In the genomic region with DNA sequence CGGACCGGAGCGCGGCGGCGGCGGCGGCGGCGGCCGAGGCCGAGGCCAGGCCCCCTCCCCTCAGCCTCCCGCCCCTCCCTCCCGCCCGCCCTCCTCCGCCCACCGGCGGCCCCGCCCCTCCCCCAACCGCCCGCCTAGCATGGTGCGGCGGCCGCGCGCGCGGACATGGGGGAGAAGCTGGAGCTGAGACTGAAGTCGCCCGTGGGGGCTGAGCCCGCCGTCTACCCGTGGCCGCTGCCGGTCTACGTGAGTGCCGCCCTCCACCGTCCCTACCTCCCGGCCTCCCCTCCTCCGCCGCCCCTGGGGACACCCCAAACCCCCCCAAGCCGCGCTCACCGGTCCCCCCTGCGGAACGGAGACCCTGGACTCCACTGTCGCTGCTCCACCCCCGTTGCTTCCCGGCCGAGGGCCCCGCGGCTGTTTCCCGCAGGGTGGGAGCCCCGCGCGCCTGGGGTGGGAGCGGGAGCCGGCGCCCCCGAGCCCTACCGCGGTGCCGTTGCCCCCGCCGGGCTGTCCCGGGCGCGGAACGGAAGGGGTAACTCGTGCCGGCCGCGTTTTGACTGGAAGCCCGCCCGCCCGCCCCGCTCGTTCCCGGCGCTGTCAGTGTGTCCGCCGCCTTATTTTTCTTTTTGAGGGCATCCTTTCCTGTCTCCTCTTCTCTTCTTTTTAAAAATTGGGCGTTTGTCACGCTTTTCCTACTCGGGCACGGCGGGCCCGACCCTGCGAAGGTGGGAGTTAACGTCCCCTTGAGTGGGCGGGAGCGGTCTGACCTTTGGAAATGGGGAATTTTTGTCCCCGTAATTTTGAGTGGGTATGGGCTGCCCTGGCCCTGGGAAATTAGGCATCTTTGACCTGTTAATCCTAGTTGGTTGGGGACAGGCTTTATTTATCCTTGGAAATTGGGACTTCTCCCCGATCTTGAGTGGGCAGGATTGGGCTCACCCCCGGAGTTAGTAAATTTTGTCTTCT, we compare ENCODE assay signal across 8 cellular contexts. TPM values are rescaled to one million over a fixed set of nuclear protein-coding genes. Genes with fewer than 3 reads are reported as not detected.
DNase-seq lines count a peak whose midpoint lies in the region; ATAC-seq, FAIRE-seq and TF ChIP-seq lines count a peak whose summit lies in the region.

No MANE protein-coding gene starts in this region.

- ATAC-seq in GM19452 (IDR thresholded peaks at IDR 0.05; ENCODE audit: unreplicated experiment) (peak; percentile 17), GM18861 (IDR thresholded peaks at IDR 0.05; ENCODE audit: unreplicated experiment) (no peak)

- peak overlapping the region; percentile 81 for H3K9ac ChIP-seq in keratinocyte (ENCODE audit: control insufficient read depth, extremely low read depth, insufficient read depth, low read length)

- FAIRE-seq in keratinocyte (lab: Jason Lieb, UNC), result no peak

- no peaks in the 10 kb centered on the region for H3K27me3 ChIP-seq in keratinocyte (ENCODE audit: control insufficient read depth, extremely low read depth, insufficient read depth, low read length)

- peak overlapping the region; percentile 69 for H3K27ac ChIP-seq in keratinocyte (ENCODE audit: control insufficient read depth, insufficient read depth, low read length)

- peaks cover 30% of the 10 kb centered on the region for H3K4me1 ChIP-seq in keratinocyte (ENCODE audit: control insufficient read depth, extremely low read depth, insufficient read depth, low read length)

- peak overlapping the region; percentile 96 for H3K4me2 ChIP-seq in keratinocyte (ENCODE audit: control insufficient read depth, extremely low read depth, insufficient read depth, low read depth, low read length)

- peaks cover 2% of the 10 kb centered on the region for H3K9me1 ChIP-seq in keratinocyte (ENCODE audit: control insufficient read depth, extremely low read depth, insufficient read depth, low read length)

- DNase-seq in 8988T (peak; percentile 55), NB4 (ENCODE audit: low read depth) (no peak), astrocyte of the cerebellum (ENCODE audit: low read depth) (no peak), keratinocyte (ENCODE audit: low read depth, low spot score) (no peak), GM10266 (ENCODE audit: extremely low spot score) (no peak)
- DNase-seq in stimulated activated CD4-positive, alpha-beta T cell treated with anti-CD3 and anti-CD28 coated beads, Interleukin-4, amount 100 ng/mL, for 4 hours, result peak; percentile 30 to 46

- no peak for TF ChIP-seq CTCF in NB4 (IDR thresholded peaks at IDR 0.05; ENCODE audit: low read depth, low read length)
- no peak for TF ChIP-seq CTCF in astrocyte of the cerebellum (IDR thresholded peaks at IDR 0.05; ENCODE audit: low read depth, low read length, missing control alignments)
- TF ChIP-seq CTCF in keratinocyte (optimal IDR thresholded peaks at IDR 0.05 in 1 of 3, IDR thresholded peaks at IDR 0.05 in 1 of 3, conservative IDR thresholded peaks at IDR 0.05 in 1 of 3; ENCODE audit: extremely low read depth in 1 of 3, insufficient read depth in 2 of 3, low read length in 3 of 3), result no peak
- no peak for TF ChIP-seq CTCF in GM10266 (IDR thresholded peaks at IDR 0.05; ENCODE audit: control insufficient read depth, insufficient read depth, low read depth, missing control alignments)

- H3K9me3 ChIP-seq in keratinocyte (ENCODE audit: control insufficient read depth, low read depth, low read length), result no peaks in the 10 kb centered on the region

- TF ChIP-seq POLR2A in NB4 (IDR thresholded peaks at IDR 0.05; ENCODE audit: extremely low read depth, insufficient read length), result no peak

- H3K36me3 ChIP-seq in keratinocyte (ENCODE audit: control insufficient read depth in 2 of 2, extremely low read depth in 1 of 2, insufficient read depth in 2 of 2, low read length in 2 of 2), result peaks cover 0 to 6% of the 10 kb centered on the region in 2 experiments

- dilution Hi-C loops in keratinocyte (cut with MboI; ENCODE audit: extremely low pct_ligation_motif_present, low sequenced_read_pairs), result no loop called here

- peaks cover 44% of the 10 kb centered on the region for H3K79me2 ChIP-seq in keratinocyte (ENCODE audit: control insufficient read depth, insufficient read depth, low read length)

- in situ Hi-C loops in astrocyte of the cerebellum (cut with HindIII; ENCODE audit: low sequenced_read_pairs), result no loop called here

- peak overlapping the region; percentile 93 for H3K4me3 ChIP-seq in NB4 (ENCODE audit: low read depth, low read length)
- H3K4me3 ChIP-seq in astrocyte of the cerebellum (ENCODE audit: low read depth, low read length), result peak overlapping the region; percentile 74
- H3K4me3 ChIP-seq in keratinocyte (ENCODE audit: control insufficient read depth in 2 of 3, extremely low read depth in 1 of 3, insufficient read depth in 2 of 3, low read depth in 1 of 3, low read length in 3 of 3), result peak overlapping the region; percentile 90 to 93 (median 93)

- H2AFZ ChIP-seq in keratinocyte (ENCODE audit: control insufficient read depth, low read length), result peak overlapping the region; percentile 30

- peaks cover 21% of the 10 kb centered on the region for H4K20me1 ChIP-seq in keratinocyte (ENCODE audit: control insufficient read depth, extremely low read depth, insufficient read depth, low read length)

RNA-seq across cellular contexts. Expression of gene DOT1L, which starts 0.6 kb away (rescaled TPM):
- polyA plus RNA-seq in keratinocyte, result 3.0 to 4.6 TPM (median 3.3 TPM) in 3 replicates
- 14.9 TPM for polyA plus RNA-seq in keratinocyte (2011; ENCODE audit: low read depth)
- polyA plus RNA-seq in keratinocyte (2011; cell fraction: cytosol; rRNA removed), result 2.0 and 3.4 TPM in 2 replicates
- polyA plus RNA-seq in keratinocyte (2011; cell fraction: nucleus; rRNA removed), result 7.6 and 9.5 TPM in 2 replicates
- 6.4 and 6.8 TPM in 2 replicates for polyA plus RNA-seq in keratinocyte (2012; ENCODE audit: low replicate concordance)
- 6.0 to 24.1 TPM (median 7.4 TPM) in 3 replicates for polyA minus RNA-seq in keratinocyte
- 5.9 TPM for polyA minus RNA-seq in keratinocyte (2011; cell fraction: cytosol; rRNA and poly(A)+ RNA removed)
- 8.8 and 10.9 TPM in 2 replicates for polyA minus RNA-seq in keratinocyte (2011; cell fraction: nucleus; rRNA and poly(A)+ RNA removed)

RNA-seq across cellular contexts. Expression of gene AP3D1, which starts 12.9 kb away (rescaled TPM):
- polyA plus RNA-seq in keratinocyte, result 51.1 to 108 TPM (median 56.1 TPM) in 3 replicates
- polyA plus RNA-seq in keratinocyte (2011; ENCODE audit: low read depth), result 61.5 TPM
- polyA plus RNA-seq in keratinocyte (2011; cell fraction: cytosol; rRNA removed), result 89.9 and 126 TPM in 2 replicates
- polyA plus RNA-seq in keratinocyte (2011; cell fraction: nucleus; rRNA removed), result 163 and 205 TPM in 2 replicates
- 66.6 and 121 TPM in 2 replicates for polyA plus RNA-seq in keratinocyte (2012; ENCODE audit: low replicate concordance)
- polyA minus RNA-seq in keratinocyte, result 113 to 554 TPM (median 119 TPM) in 3 replicates
- polyA minus RNA-seq in keratinocyte (2011; cell fraction: cytosol; rRNA and poly(A)+ RNA removed), result 91.5 TPM
- 90.5 and 127 TPM in 2 replicates for polyA minus RNA-seq in keratinocyte (2011; cell fraction: nucleus; rRNA and poly(A)+ RNA removed)

Comparison
In these comparisons a context has a peak if more than half of its experiments do, and no peak if none do; other contexts are left out.
1. DNase-seq: peak in 8988T (single experiment) and stimulated activated CD4-positive, alpha-beta T cell treated with anti-CD3 and anti-CD28 coated beads, Interleukin-4, amount 100 ng/mL, for 4 hours (2 of 2); none in NB4 (single experiment), astrocyte of the cerebellum (single experiment), keratinocyte (single experiment) and GM10266 (single experiment).
2. Peak in every context shown above with its lines, with median percentiles within 50 percentile points of each other: H3K4me3 ChIP-seq.